ENCODE assay signal across 22 cellular contexts in genomic region chr11:7894251-7894650, GRCh38. TPM values are rescaled to one million over a fixed set of nuclear protein-coding genes. Genes with fewer than 3 reads are reported as not detected.
DNase-seq lines count a peak whose midpoint lies in the region; ATAC-seq, FAIRE-seq and TF ChIP-seq lines count a peak whose summit lies in the region.
"Had no signal": no experiment of that assay in that cellular context is flagged by ENCODE, and none has a peak within 500 bp of the region (broad histone marks: within the 10 kb centered on the region; RNA-seq: fewer than 3 reads in every experiment).

No MANE protein-coding gene starts in this region.

- TF ChIP-seq RAD21 in liver (IDR thresholded peaks at IDR 0.05) (no peak), HepG2 (CRISPR knock-in tag; IDR thresholded peaks at IDR 0.05) (no peak)

- no peaks in the 10 kb centered on the region for H3K79me2 ChIP-seq in HepG2 (ENCODE audit: insufficient read depth, low read length)
- no peaks in the 10 kb centered on the region for H3K79me2 ChIP-seq in hepatocyte

- TF ChIP-seq CTCF in liver (IDR thresholded peaks at IDR 0.05; ENCODE audit: low read depth, low read length, missing input control) (no peak), HepG2 (CRISPR knock-in tag; IDR thresholded peaks at IDR 0.05) (no peak), hepatocyte (IDR thresholded peaks at IDR 0.05; ENCODE audit: poor library complexity) (no peak), nephron (IDR thresholded peaks at IDR 0.05; ENCODE audit: unreplicated experiment in 3 of 3) (no peak), type B pancreatic cell (conservative IDR thresholded peaks at IDR 0.05) (no peak)

- no peak for FAIRE-seq in HepG2 (lab: Jason Lieb, UNC)
- FAIRE-seq: GM12878, GM18507 had no signal

- 31% methylated on average over 3 of the region's 3 CpGs for WGBS in liver
- WGBS in HepG2 (ENCODE audit: low lambda C conversion rate) = 25% methylated on average over 3 of the region's 3 CpGs
- 51% methylated on average over 3 of the region's 3 CpGs for WGBS in hepatocyte (ENCODE audit: low lambda C conversion rate, missing lambda C conversion rate)

- H3K36me3 Mint-ChIP-seq in nephron (ENCODE audit: low read depth) (no peaks in the 10 kb centered on the region), type B pancreatic cell (no peaks in the 10 kb centered on the region)
- H3K36me3 Mint-ChIP-seq: CD8-positive, alpha-beta T cell had no signal

- CTCF ChIA-PET in HepG2 (lab: Yijun Ruan, JAX; ENCODE audit: low intra/inter-chr PET ratio, low total read pairs) = interaction anchor here (2.9 kb wide), 1 partner anchor 93 kb away, joined by 31 read pairs; the partner anchor contains the start of gene EIF3F

- H3K9me3 ChIP-seq in liver (ENCODE audit: control insufficient read depth in 4 of 4, low read length in 3 of 4) = no peaks in the 10 kb centered on the region
- no peaks in the 10 kb centered on the region for H3K9me3 ChIP-seq in HepG2 (ENCODE audit: low read length)
- H3K9me3 ChIP-seq in hepatocyte (ENCODE audit: low read depth) = no peaks in the 10 kb centered on the region

- H3K9ac ChIP-seq in liver (ENCODE audit: low read depth in 1 of 2, low read length in 2 of 2) (no peak overlapping the region), HepG2 (ENCODE audit: insufficient read depth, low read depth, low read length) (no peak overlapping the region)
- H3K9ac ChIP-seq: KMS-11 had no signal

- H3K27me3 Mint-ChIP-seq in nephron (ENCODE audit: low read depth) = no peaks in the 10 kb centered on the region
- H3K27me3 Mint-ChIP-seq in type B pancreatic cell = peaks cover 3% of the 10 kb centered on the region

- H3K27ac Mint-ChIP-seq in nephron = peak overlapping the region; percentile 62 to 84 (median 79)
- H3K27ac Mint-ChIP-seq in type B pancreatic cell = peak overlapping the region; percentile 9
- H3K27ac Mint-ChIP-seq: CD8-positive, alpha-beta T cell had no signal

- DNase-seq in HepG2 (ENCODE audit: low spot score) (no peak), hepatocyte (ENCODE audit: low spot score) (no peak), type B pancreatic cell (ENCODE audit: extremely low spot score, unreplicated experiment) (no peak), NCI-H2081 (lab: John Stamatoyannopoulos, UW) (no peak), hypothalamus (lab: John Stamatoyannopoulos, UW) (no peak), ecto neural progenitor cell (ENCODE audit: low spot score) (no peak)
- DNase-seq: 8988T; CD8-positive, alpha-beta T cell; GDM1; GOT3; NCI-H1048; NCI-H1436 treated with DMSO at 0.1 percent for 48 hours; NCI-H2029 treated with DMSO at 0.1 percent for 48 hours; NCI-H748 treated with DMSO at 0.1 percent for 48 hours; RPMI8226 had no signal

- H3K4me1 Mint-ChIP-seq in nephron (peaks cover 21% of the 10 kb centered on the region), type B pancreatic cell (ENCODE audit: unreplicated experiment) (peaks cover 11% of the 10 kb centered on the region)

- POLR2A ChIA-PET in HepG2 (lab: Yijun Ruan, JAX) = no interaction called here

- no peak overlapping the region for H3K4me3 ChIP-seq in liver (ENCODE audit: low read depth in 1 of 3, low read length in 3 of 3)
- H3K4me3 ChIP-seq in HepG2 (replicated peaks in 1 of 3; ENCODE audit: insufficient read depth in 1 of 3, low read depth in 2 of 3, low read length in 3 of 3) = no peak overlapping the region
- H3K4me3 ChIP-seq in hepatocyte = no peak overlapping the region
- H3K4me3 ChIP-seq: GM12878 had no signal

- no peak for TF ChIP-seq POLR2A in HepG2 (IDR thresholded peaks at IDR 0.05; ENCODE audit: insufficient read depth in 1 of 2, low read depth in 2 of 2, low read length in 2 of 2)

- H2AFZ ChIP-seq in HepG2 (ENCODE audit: low read length) (no peak overlapping the region), hepatocyte (no peak overlapping the region)

- H3K27me3 ChIP-seq in liver (ENCODE audit: control insufficient read depth in 4 of 4, insufficient read depth in 4 of 4, low read length in 3 of 4) (no peaks in the 10 kb centered on the region), HepG2 (ENCODE audit: control insufficient read depth in 1 of 2, insufficient read depth in 2 of 2, low read length in 2 of 2) (peaks cover 0 to 2% of the 10 kb centered on the region in 2 experiments; a peak in 1 of 5 replicates), hepatocyte (no peaks in the 10 kb centered on the region)

- TF ChIP-seq EP300 in HepG2 (IDR thresholded peaks at IDR 0.05; ENCODE audit: low read depth in 2 of 2, low read length in 2 of 2) = no peak
- no peak for TF ChIP-seq EP300 in HepG2 (CRISPR knock-in tag; IDR thresholded peaks at IDR 0.05; ENCODE audit: borderline replicate concordance)

- H3K4me1 ChIP-seq in liver (ENCODE audit: control insufficient read depth in 4 of 4, insufficient read depth in 4 of 4, low read length in 3 of 4) = peaks cover 7 to 41% (median 39%) of the 10 kb centered on the region in 4 donors
- peaks cover 9% of the 10 kb centered on the region; the same call in 1 of the 2 replicates for H3K4me1 ChIP-seq in HepG2 (ENCODE audit: insufficient read depth, low read length)
- peaks cover 7% of the 10 kb centered on the region for H3K4me1 ChIP-seq in hepatocyte (ENCODE audit: insufficient read depth)

- no peak for ATAC-seq in HepG2
- ATAC-seq: CD8-positive, alpha-beta T cell; GM12878 had no signal

- intact Hi-C loops in HepG2 (cut with micrococcal nuclease; ENCODE audit: unreplicated experiment) = loop anchor here (10.0 kb wide), 1 partner anchor 201 kb away; no protein-coding TSS in a partner anchor

- no peaks in the 10 kb centered on the region for H3K9me2 ChIP-seq in hepatocyte (replicated peaks; ENCODE audit: insufficient read depth)

- no TSS peak for BruUV-seq in HepG2 (replicated peaks; lab: Mats Ljungman, UMichigan)

- no peaks in the 10 kb centered on the region for H4K20me1 ChIP-seq in HepG2 (ENCODE audit: insufficient read depth, low read length)
- no peaks in the 10 kb centered on the region for H4K20me1 ChIP-seq in hepatocyte (ENCODE audit: insufficient read depth, poor library complexity, severe bottlenecking)

- no peaks in the 10 kb centered on the region for H3K36me3 ChIP-seq in liver (ENCODE audit: control insufficient read depth in 4 of 4, insufficient read depth in 3 of 4, low read depth in 1 of 4, low read length in 3 of 4)
- no peaks in the 10 kb centered on the region for H3K36me3 ChIP-seq in HepG2 (replicated peaks in 1 of 2; ENCODE audit: control insufficient read depth in 1 of 2, insufficient read depth in 2 of 2, low read length in 2 of 2)
- no peaks in the 10 kb centered on the region for H3K36me3 ChIP-seq in hepatocyte (replicated peaks; ENCODE audit: insufficient read depth, low read depth)

- no peak overlapping the region for H3K4me3 Mint-ChIP-seq in nephron
- H3K4me3 Mint-ChIP-seq in type B pancreatic cell = no peak overlapping the region
- H3K4me3 Mint-ChIP-seq: CD8-positive, alpha-beta T cell had no signal

- in situ Hi-C loops in HepG2 (cut with HindIII; ENCODE audit: extremely low pct_ligation_motif_present, low pct_unique_long_range_greater_than_20kb) = loop anchor here (5.0 kb wide), 1 partner anchor 93 kb away; the partner anchor contains the start of gene EIF3F

- H3K4me2 ChIP-seq in HepG2 (ENCODE audit: low read depth, low read length) (no peak overlapping the region), hepatocyte (peak overlapping the region; percentile 57)
- H3K4me2 ChIP-seq: KMS-11 had no signal

- H3K27ac ChIP-seq in liver (ENCODE audit: low read depth in 1 of 2, low read length in 2 of 2) (no peak overlapping the region), HepG2 (ENCODE audit: extremely low read length, insufficient read depth, low read length) (no peak overlapping the region), hepatocyte (peak overlapping the region; percentile 47)
- H3K27ac ChIP-seq: KMS-11 had no signal

- peaks cover 3% of the 10 kb centered on the region for H3K9me3 Mint-ChIP-seq in nephron
- no peaks in the 10 kb centered on the region for H3K9me3 Mint-ChIP-seq in type B pancreatic cell

RNA-seq across cellular contexts. Expression of gene OR10A6, which starts 36.8 kb away (rescaled TPM):
- total RNA-seq in liver (not detected), HepG2 (2016; rRNA removed; fragmentation: Illumina TruSeq; extraction: Trizol) (not detected in 2 replicates), hepatocyte (not detected in 2 replicates), type B pancreatic cell (ENCODE audit: low replicate concordance) (not detected in 2 replicates)
- polyA plus RNA-seq in liver (not detected), HepG2 (2011; rRNA removed) (not detected in 2 replicates), hepatocyte (0.04 TPM in 1 of 2 replicates, not detected in the other)
- total RNA-seq in HepG2 (2016; cell fraction: cytosol; rRNA removed; fragmentation: Illumina TruSeq; extraction: Trizol; ENCODE audit: low read depth) = not detected in 2 replicates
- total RNA-seq in HepG2 (2016; cell fraction: insoluble cytoplasmic fraction; rRNA removed; fragmentation: Illumina TruSeq; extraction: Trizol) = not detected in 2 replicates
- total RNA-seq in HepG2 (2016; cell fraction: membrane; rRNA removed; fragmentation: Illumina TruSeq; extraction: Trizol) = not detected in 2 replicates
- not detected in 2 replicates for total RNA-seq in HepG2 (2016; cell fraction: nucleus; rRNA removed; fragmentation: Illumina TruSeq; extraction: Trizol)
- not detected in 2 replicates for polyA plus RNA-seq in HepG2 (2011; cell fraction: cytosol; rRNA removed)
- not detected in 2 replicates for polyA plus RNA-seq in HepG2 (2011; cell fraction: nucleus; rRNA removed)
- not detected in 2 replicates for polyA plus RNA-seq in HepG2 (2012)
- polyA plus RNA-seq in HepG2 (2016; cell fraction: cytosol; fragmentation: Illumina TruSeq; extraction: Trizol; ENCODE audit: low read depth) = not detected in 2 replicates
- not detected in 2 replicates for polyA plus RNA-seq in HepG2 (2016; cell fraction: insoluble cytoplasmic fraction; fragmentation: Illumina TruSeq; extraction: Trizol; ENCODE audit: low read depth)
- polyA plus RNA-seq in HepG2 (2016; cell fraction: membrane; fragmentation: Illumina TruSeq; extraction: Trizol; ENCODE audit: low read depth) = not detected in 2 replicates
- not detected in 2 replicates for polyA plus RNA-seq in HepG2 (2016; cell fraction: nucleus; fragmentation: Illumina TruSeq; extraction: Trizol; ENCODE audit: insufficient read depth, low read depth)
- polyA minus RNA-seq in HepG2 (2011; rRNA and poly(A)+ RNA removed; ENCODE audit: low replicate concordance) = 0.32 TPM in 1 of 2 replicates, not detected in the other
- polyA minus RNA-seq in HepG2 (2011; cell fraction: cytosol; rRNA and poly(A)+ RNA removed) = not detected in 2 replicates
- polyA minus RNA-seq in HepG2 (2011; cell fraction: nucleus; rRNA and poly(A)+ RNA removed) = not detected in 2 replicates
- total RNA-seq: CD8-positive, alpha-beta T cell; GM12878; MCF 10A; NCI-H460 had no signal
- polyA plus RNA-seq: GM12878 had no signal

RNA-seq across cellular contexts. Expression of gene OR10A3, which starts 47.3 kb away (rescaled TPM):
- total RNA-seq in liver (not detected), HepG2 (2016; rRNA removed; fragmentation: Illumina TruSeq; extraction: Trizol) (not detected in 2 replicates), hepatocyte (not detected in 2 replicates), type B pancreatic cell (ENCODE audit: low replicate concordance) (not detected in 2 replicates)
- polyA plus RNA-seq in liver (not detected), HepG2 (2011; rRNA removed) (not detected in 2 replicates), hepatocyte (not detected in 2 replicates)
- not detected in 2 replicates for total RNA-seq in HepG2 (2016; cell fraction: cytosol; rRNA removed; fragmentation: Illumina TruSeq; extraction: Trizol; ENCODE audit: low read depth)
- not detected in 2 replicates for total RNA-seq in HepG2 (2016; cell fraction: insoluble cytoplasmic fraction; rRNA removed; fragmentation: Illumina TruSeq; extraction: Trizol)
- total RNA-seq in HepG2 (2016; cell fraction: membrane; rRNA removed; fragmentation: Illumina TruSeq; extraction: Trizol) = not detected in 2 replicates
- not detected in 2 replicates for total RNA-seq in HepG2 (2016; cell fraction: nucleus; rRNA removed; fragmentation: Illumina TruSeq; extraction: Trizol)
- not detected in 2 replicates for polyA plus RNA-seq in HepG2 (2011; cell fraction: cytosol; rRNA removed)
- polyA plus RNA-seq in HepG2 (2011; cell fraction: nucleus; rRNA removed) = not detected in 2 replicates
- polyA plus RNA-seq in HepG2 (2012) = not detected in 2 replicates
- polyA plus RNA-seq in HepG2 (2016; cell fraction: cytosol; fragmentation: Illumina TruSeq; extraction: Trizol; ENCODE audit: low read depth) = not detected in 2 replicates
- not detected in 2 replicates for polyA plus RNA-seq in HepG2 (2016; cell fraction: insoluble cytoplasmic fraction; fragmentation: Illumina TruSeq; extraction: Trizol; ENCODE audit: low read depth)
- not detected in 2 replicates for polyA plus RNA-seq in HepG2 (2016; cell fraction: membrane; fragmentation: Illumina TruSeq; extraction: Trizol; ENCODE audit: low read depth)
- not detected in 2 replicates for polyA plus RNA-seq in HepG2 (2016; cell fraction: nucleus; fragmentation: Illumina TruSeq; extraction: Trizol; ENCODE audit: insufficient read depth, low read depth)
- polyA minus RNA-seq in HepG2 (2011; rRNA and poly(A)+ RNA removed; ENCODE audit: low replicate concordance) = not detected in 2 replicates
- not detected in 2 replicates for polyA minus RNA-seq in HepG2 (2011; cell fraction: cytosol; rRNA and poly(A)+ RNA removed)
- polyA minus RNA-seq in HepG2 (2011; cell fraction: nucleus; rRNA and poly(A)+ RNA removed) = not detected in 2 replicates
- total RNA-seq: CD8-positive, alpha-beta T cell; GM12878; MCF 10A; NCI-H460 had no signal
